17 cellular contexts compared by ENCODE assay signal in genomic region chr16:11050954-11051353, GRCh38.
DNase-seq lines count a peak whose midpoint lies in the region; ATAC-seq and TF ChIP-seq lines count a peak whose summit lies in the region.
"Had no signal": no experiment of that assay in that cellular context is flagged by ENCODE, and none has a peak within 500 bp of the region (broad histone marks: within the 10 kb centered on the region; RNA-seq: fewer than 3 reads in every experiment).

No MANE protein-coding gene starts in this region.

- no peaks in the 10 kb centered on the region for H3K27me3 Mint-ChIP-seq in T-helper 2 cell treated with Interferon-gamma antibody and Interleukin-4, amounts not matched to agents 5 μg/mL and 100 μg/mL, for 36 hours (ENCODE audit: low read depth)

- H3K4me2 ChIP-seq in mesendoderm (ENCODE audit: low read length): no peak overlapping the region

- DNase-seq in T-helper 2 cell treated with Interferon-gamma antibody and Interleukin-4, amounts not matched to agents 5 μg/mL and 100 μg/mL, for 36 hours (ENCODE audit: low spot score): no peak
- DNase-seq in T-helper 2 cell (no peak), KBM-7 (peak; percentile 40), WERI-Rb-1 (peak; percentile 47), mesendoderm (peak; percentile 76), hippocampal formation (lab: John Stamatoyannopoulos, UW) (no peak), AML-193 (lab: John Stamatoyannopoulos, UW) (no peak)
- DNase-seq: activated T-cell treated with anti-CD3 and anti-CD28 coated beads for 4 hours; anterior cingulate cortex; cortex of kidney; islet precursor cell; NCI-H2227 treated with DMSO at 0.1 percent for 48 hours; occipital lobe; OCI-M1; stimulated activated CD4-positive, alpha-beta T cell treated with anti-CD3 and anti-CD28 coated beads, Interleukin-4, amount 100 ng/mL, for 1 hour had no signal

- no peak overlapping the region for H3K23ac ChIP-seq in mesendoderm (ENCODE audit: low read length)

- H3K9me3 ChIP-seq in WERI-Rb-1 (ENCODE audit: severe bottlenecking): no peaks in the 10 kb centered on the region
- H3K9me3 ChIP-seq: tibial nerve had no signal

- no peaks in the 10 kb centered on the region for H3K79me1 ChIP-seq in mesendoderm (ENCODE audit: low read length)

- no peak overlapping the region for H3K27ac ChIP-seq in WERI-Rb-1
- peak overlapping the region; percentile 73 for H3K27ac ChIP-seq in mesendoderm (ENCODE audit: low read depth, low read length)
- H3K27ac ChIP-seq: tibial nerve had no signal

- no peak overlapping the region for H4K8ac ChIP-seq in mesendoderm (ENCODE audit: low read depth, low read length)

- no peak overlapping the region for H3K4ac ChIP-seq in mesendoderm (ENCODE audit: low read depth, low read length)

- no peaks in the 10 kb centered on the region for H3K27me3 ChIP-seq in WERI-Rb-1 (ENCODE audit: insufficient read depth, low read depth, severe bottlenecking)
- H3K27me3 ChIP-seq in mesendoderm (ENCODE audit: insufficient read depth, low read length, poor library complexity): no peaks in the 10 kb centered on the region
- H3K27me3 ChIP-seq: tibial nerve had no signal

- H3K27ac Mint-ChIP-seq in T-helper 2 cell treated with Interferon-gamma antibody and Interleukin-4, amounts not matched to agents 5 μg/mL and 100 μg/mL, for 36 hours: peak overlapping the region; percentile 91

- no peaks in the 10 kb centered on the region for H3K9me3 Mint-ChIP-seq in T-helper 2 cell treated with Interferon-gamma antibody and Interleukin-4, amounts not matched to agents 5 μg/mL and 100 μg/mL, for 36 hours

- ATAC-seq in activated CD4-positive, CD25-positive, alpha-beta regulatory T cell treated with anti-CD3 and anti-CD28 coated beads, Interleukin-2, amount 50 U/mL, for 24 hours: no peak

- H3K9ac ChIP-seq in mesendoderm (ENCODE audit: low read length): peak overlapping the region; percentile 4

- H3K4me3 Mint-ChIP-seq in T-helper 2 cell treated with Interferon-gamma antibody and Interleukin-4, amounts not matched to agents 5 μg/mL and 100 μg/mL, for 36 hours: peak overlapping the region; percentile 61

- H3K4me1 Mint-ChIP-seq in T-helper 2 cell treated with Interferon-gamma antibody and Interleukin-4, amounts not matched to agents 5 μg/mL and 100 μg/mL, for 36 hours (ENCODE audit: low read depth): peaks cover 84% of the 10 kb centered on the region

- H2AK5ac ChIP-seq in mesendoderm (ENCODE audit: low read length): peak overlapping the region; percentile 22

- H3K18ac ChIP-seq in mesendoderm (ENCODE audit: low read length): no peak overlapping the region

- in situ Hi-C loops in KBM-7 (cut with MboI; ENCODE audit: low pct_unique_long_range_greater_than_20kb, low sequenced_read_pairs): no loop called here

- peaks cover 17% of the 10 kb centered on the region for H3K4me1 ChIP-seq in mesendoderm (ENCODE audit: control insufficient read depth, low read depth, low read length)

- H3K36me3 ChIP-seq in WERI-Rb-1 (peaks cover 7% of the 10 kb centered on the region), mesendoderm (ENCODE audit: control insufficient read depth, insufficient read depth, low read length) (no peaks in the 10 kb centered on the region)

- H3K4me3 ChIP-seq in WERI-Rb-1 (ENCODE audit: low read depth, low read length) (no peak overlapping the region), mesendoderm (ENCODE audit: low read length) (no peak overlapping the region)
- H3K4me3 ChIP-seq: tibial nerve had no signal

- no peak for TF ChIP-seq CTCF in WERI-Rb-1 (IDR thresholded peaks at IDR 0.05; ENCODE audit: low read depth, low read length)

- no peaks in the 10 kb centered on the region for H3K79me2 ChIP-seq in mesendoderm (ENCODE audit: control insufficient read depth, insufficient read depth, low read length)

- H3K56ac ChIP-seq in mesendoderm (ENCODE audit: low read length): peak overlapping the region; percentile 83

- peak overlapping the region; percentile 94 for H2BK5ac ChIP-seq in mesendoderm (ENCODE audit: low read length)

- peaks cover 51% of the 10 kb centered on the region for H3K36me3 Mint-ChIP-seq in T-helper 2 cell treated with Interferon-gamma antibody and Interleukin-4, amounts not matched to agents 5 μg/mL and 100 μg/mL, for 36 hours (ENCODE audit: low read depth)

- no peak overlapping the region for H2BK120ac ChIP-seq in mesendoderm (ENCODE audit: low read depth, low read length)

- peak overlapping the region; percentile 6 for H4K5ac ChIP-seq in mesendoderm (ENCODE audit: low read length)

- no CpG with 5 or more reads among the region's 7 CpGs for WGBS in mesendoderm (ENCODE audit: extremely low coverage, insufficient coverage, low lambda C conversion rate)

- no peak overlapping the region for H2BK15ac ChIP-seq in mesendoderm (replicated peaks; ENCODE audit: low read depth)

Comparison
In these comparisons a context has a peak if more than half of its experiments do, and no peak if none do; other contexts are left out.
1. DNase-seq: peak in KBM-7 (single experiment), WERI-Rb-1 (single experiment) and mesendoderm (single experiment); none in T-helper 2 cell treated with Interferon-gamma antibody and Interleukin-4, amounts not matched to agents 5 μg/mL and 100 μg/mL, for 36 hours (single experiment), T-helper 2 cell (0 of 5), hippocampal formation (0 of 2) and AML-193 (0 of 2).